In genomic region chr11:113262594-113262993, GRCh38 we compare ENCODE assay signal across 17 cellular contexts. TPM values are rescaled to one million over a fixed set of nuclear protein-coding genes. Genes with fewer than 3 reads are reported as not detected.
DNase-seq lines count a peak whose midpoint lies in the region; ATAC-seq and TF ChIP-seq lines count a peak whose summit lies in the region.
"Had no signal": no experiment of that assay in that cellular context is flagged by ENCODE, and none has a peak within 500 bp of the region (broad histone marks: within the 10 kb centered on the region; RNA-seq: fewer than 3 reads in every experiment).

No MANE protein-coding gene starts in this region.

- no peak overlapping the region for H3K4me2 ChIP-seq in neuronal stem cell (ENCODE audit: insufficient read depth, low read length, poor library complexity, severe bottlenecking)

- peak; percentile 18 for DNase-seq in activated CD4-positive, alpha-beta memory T cell treated with anti-CD3 and anti-CD28 coated beads for 36 hours
- DNase-seq in activated CD4-positive, alpha-beta memory T cell treated with anti-CD3 and anti-CD28 coated beads, Interleukin-2, amount 10 ng/mL, durations not matched to agents 7 days and 5 days, result no peak
- DNase-seq in RPMI8226 (peak; percentile 55), glutamatergic neuron (no peak), neuronal stem cell (ENCODE audit: low spot score) (no peak), HFFc6 (no peak)
- DNase-seq in stimulated activated naive B cell treated with anti-CD40 and anti-IgM and Interleukin-4, amounts not matched to agents 10 μg/mL and 1 μg/mL and 100 μg/mL, for 72 hours, result peak; percentile 21
- DNase-seq: C1 segment of cervical spinal cord, GOT3, NCI-H1105, NCI-H1694 treated with DMSO at 0.1 percent for 48 hours, NCI-H2107, NCI-H510A, NCI-H774, SHP77 treated with DMSO at 0.1 percent for 48 hours had no signal

- no peak overlapping the region for H4K8ac ChIP-seq in neuronal stem cell (ENCODE audit: low read depth, low read length)

- H2BK12ac ChIP-seq in neuronal stem cell (ENCODE audit: low read length), result no peak overlapping the region

- H2AFZ ChIP-seq in neuronal stem cell (ENCODE audit: low read length), result no peak overlapping the region

- no peak overlapping the region for H3K9ac ChIP-seq in neuronal stem cell (ENCODE audit: low read depth, low read length, poor library complexity)

- no peak overlapping the region for H3K27ac ChIP-seq in neuronal stem cell (replicated peaks; ENCODE audit: low read length)

- H3K9me3 Mint-ChIP-seq in activated CD4-positive, alpha-beta memory T cell treated with anti-CD3 and anti-CD28 coated beads for 36 hours, result no peaks in the 10 kb centered on the region
- no peaks in the 10 kb centered on the region for H3K9me3 Mint-ChIP-seq in activated CD4-positive, alpha-beta memory T cell treated with anti-CD3 and anti-CD28 coated beads, Interleukin-2, amount 10 ng/mL, durations not matched to agents 7 days and 5 days
- H3K9me3 Mint-ChIP-seq in glutamatergic neuron (ENCODE audit: unreplicated experiment), result peaks cover 13% of the 10 kb centered on the region
- H3K9me3 Mint-ChIP-seq in stimulated activated naive B cell treated with anti-CD40 and anti-IgM and Interleukin-4, amounts not matched to agents 10 μg/mL and 1 μg/mL and 100 μg/mL, for 72 hours, result no peaks in the 10 kb centered on the region
- H3K9me3 Mint-ChIP-seq in HFFc6, result peaks cover 5% of the 10 kb centered on the region; the same call in 1 of the 2 replicates

- no peak overlapping the region for H3K4me3 Mint-ChIP-seq in activated CD4-positive, alpha-beta memory T cell treated with anti-CD3 and anti-CD28 coated beads for 36 hours
- no peak overlapping the region for H3K4me3 Mint-ChIP-seq in activated CD4-positive, alpha-beta memory T cell treated with anti-CD3 and anti-CD28 coated beads, Interleukin-2, amount 10 ng/mL, durations not matched to agents 7 days and 5 days
- no peak overlapping the region for H3K4me3 Mint-ChIP-seq in glutamatergic neuron (ENCODE audit: unreplicated experiment)
- H3K4me3 Mint-ChIP-seq in stimulated activated naive B cell treated with anti-CD40 and anti-IgM and Interleukin-4, amounts not matched to agents 10 μg/mL and 1 μg/mL and 100 μg/mL, for 72 hours, result no peak overlapping the region
- H3K4me3 Mint-ChIP-seq in HFFc6, result no peak overlapping the region

- no peaks in the 10 kb centered on the region for H3K36me3 Mint-ChIP-seq in activated CD4-positive, alpha-beta memory T cell treated with anti-CD3 and anti-CD28 coated beads for 36 hours
- no peaks in the 10 kb centered on the region for H3K36me3 Mint-ChIP-seq in activated CD4-positive, alpha-beta memory T cell treated with anti-CD3 and anti-CD28 coated beads, Interleukin-2, amount 10 ng/mL, durations not matched to agents 7 days and 5 days (ENCODE audit: low read depth)
- peaks cover 21% of the 10 kb centered on the region for H3K36me3 Mint-ChIP-seq in glutamatergic neuron (ENCODE audit: unreplicated experiment)
- H3K36me3 Mint-ChIP-seq in stimulated activated naive B cell treated with anti-CD40 and anti-IgM and Interleukin-4, amounts not matched to agents 10 μg/mL and 1 μg/mL and 100 μg/mL, for 72 hours, result no peaks in the 10 kb centered on the region
- no peaks in the 10 kb centered on the region for H3K36me3 Mint-ChIP-seq in HFFc6 (ENCODE audit: low read depth)

- peak; percentile 65 to 76 for ATAC-seq in stimulated activated naive B cell treated with anti-CD40 and anti-IgM and Interleukin-4, amounts not matched to agents 10 μg/mL and 1 μg/mL and 100 μg/mL, for 72 hours (replicated peaks)
- ATAC-seq in HG02970 (IDR thresholded peaks at IDR 0.05; ENCODE audit: low FRiP score, unreplicated experiment), result no peak
- ATAC-seq: HCT116 had no signal

- no peaks in the 10 kb centered on the region for H3K79me1 ChIP-seq in neuronal stem cell (ENCODE audit: low read depth, low read length)

- TF ChIP-seq CTCF in glutamatergic neuron (IDR thresholded peaks at IDR 0.05; ENCODE audit: partially characterized antibody, unreplicated experiment) (no peak), HFFc6 (IDR thresholded peaks at IDR 0.05) (no peak)

- no peak overlapping the region for H2BK15ac ChIP-seq in neuronal stem cell (ENCODE audit: low read length)

- no peaks in the 10 kb centered on the region for H3K9me3 ChIP-seq in neuronal stem cell (replicated peaks in 1 of 2; ENCODE audit: control insufficient read depth in 2 of 2, insufficient read depth in 1 of 2, low read depth in 1 of 2, low read length in 2 of 2)

- no peak overlapping the region for H3K18ac ChIP-seq in neuronal stem cell (ENCODE audit: low read length)

- no peak overlapping the region for H3K4me3 ChIP-seq in neuronal stem cell (ENCODE audit: low read length in 2 of 2)

- no CpG with 5 or more reads among the region's 2 CpGs for WGBS in neuronal stem cell (ENCODE audit: extremely low coverage in 2 of 2, insufficient read length in 2 of 2, insufficient replicate concordance in 1 of 2), 2 donors

- H2BK5ac ChIP-seq in neuronal stem cell (ENCODE audit: low read length), result no peak overlapping the region

- intact Hi-C loops in activated CD4-positive, alpha-beta memory T cell treated with anti-CD3 and anti-CD28 coated beads for 36 hours (cut with micrococcal nuclease), result no loop called here

- H3K4me1 Mint-ChIP-seq in activated CD4-positive, alpha-beta memory T cell treated with anti-CD3 and anti-CD28 coated beads for 36 hours (ENCODE audit: low read depth), result no peaks in the 10 kb centered on the region
- H3K4me1 Mint-ChIP-seq in activated CD4-positive, alpha-beta memory T cell treated with anti-CD3 and anti-CD28 coated beads, Interleukin-2, amount 10 ng/mL, durations not matched to agents 7 days and 5 days, result peaks cover 6% of the 10 kb centered on the region
- H3K4me1 Mint-ChIP-seq in glutamatergic neuron (ENCODE audit: low read depth, unreplicated experiment) (peaks cover 42% of the 10 kb centered on the region), HFFc6 (ENCODE audit: low read depth) (no peaks in the 10 kb centered on the region; the same call in 1 of the 2 replicates)
- H3K4me1 Mint-ChIP-seq in stimulated activated naive B cell treated with anti-CD40 and anti-IgM and Interleukin-4, amounts not matched to agents 10 μg/mL and 1 μg/mL and 100 μg/mL, for 72 hours, result peaks cover 4 to 20% of the 10 kb centered on the region in 2 donors

- H3K36me3 ChIP-seq in neuronal stem cell (replicated peaks in 1 of 2; ENCODE audit: control insufficient read depth in 2 of 2, insufficient read depth in 2 of 2, low read length in 2 of 2), result peaks cover 0 to 10% of the 10 kb centered on the region in 2 donors

- no peak overlapping the region for H2AK5ac ChIP-seq in neuronal stem cell (ENCODE audit: low read depth, low read length)

- H3K14ac ChIP-seq in neuronal stem cell (ENCODE audit: low read length), result no peak overlapping the region

- CTCF ChIA-PET in activated CD4-positive, alpha-beta memory T cell treated with anti-CD3 and anti-CD28 coated beads for 36 hours (lab: Charles Lee), result interaction anchor here (0.6 kb wide), 1 partner anchor 526 kb away, joined by 6 read pairs; no protein-coding TSS in a partner anchor
- CTCF ChIA-PET in activated CD4-positive, alpha-beta memory T cell treated with anti-CD3 and anti-CD28 coated beads, Interleukin-2, amount 10 ng/mL, durations not matched to agents 7 days and 5 days (lab: Charles Lee), result no interaction called here

- no peak overlapping the region for H2BK120ac ChIP-seq in neuronal stem cell (ENCODE audit: low read depth, low read length)

- POLR2A ChIA-PET in activated CD4-positive, alpha-beta memory T cell treated with anti-CD3 and anti-CD28 coated beads for 36 hours (lab: Charles Lee), result no interaction called here
- POLR2A ChIA-PET in activated CD4-positive, alpha-beta memory T cell treated with anti-CD3 and anti-CD28 coated beads, Interleukin-2, amount 10 ng/mL, durations not matched to agents 7 days and 5 days (lab: Charles Lee), result no interaction called here

- H3K27me3 ChIP-seq in neuronal stem cell (ENCODE audit: control insufficient read depth in 3 of 3, insufficient read depth in 3 of 3, low read depth in 1 of 3, low read length in 3 of 3), result no peaks in the 10 kb centered on the region

- no peak overlapping the region for H4K91ac ChIP-seq in neuronal stem cell (ENCODE audit: low read depth, low read length, poor library complexity)

- no peaks in the 10 kb centered on the region for H3K4me1 ChIP-seq in neuronal stem cell (ENCODE audit: control insufficient read depth in 2 of 2, insufficient read depth in 1 of 2, low read depth in 1 of 2, low read length in 2 of 2)

- peaks cover 2% of the 10 kb centered on the region for H3K27me3 Mint-ChIP-seq in activated CD4-positive, alpha-beta memory T cell treated with anti-CD3 and anti-CD28 coated beads for 36 hours
- peaks cover 5% of the 10 kb centered on the region for H3K27me3 Mint-ChIP-seq in activated CD4-positive, alpha-beta memory T cell treated with anti-CD3 and anti-CD28 coated beads, Interleukin-2, amount 10 ng/mL, durations not matched to agents 7 days and 5 days
- peaks cover 10% of the 10 kb centered on the region for H3K27me3 Mint-ChIP-seq in glutamatergic neuron (ENCODE audit: unreplicated experiment)
- H3K27me3 Mint-ChIP-seq in stimulated activated naive B cell treated with anti-CD40 and anti-IgM and Interleukin-4, amounts not matched to agents 10 μg/mL and 1 μg/mL and 100 μg/mL, for 72 hours, result peaks cover 18% of the 10 kb centered on the region in 2 donors
- H3K27me3 Mint-ChIP-seq in HFFc6 (ENCODE audit: insufficient read depth), result peaks cover 2% of the 10 kb centered on the region

- no peak overlapping the region for H3K4ac ChIP-seq in neuronal stem cell (ENCODE audit: low read length)

- H3K23ac ChIP-seq in neuronal stem cell (ENCODE audit: low read depth, low read length, poor library complexity), result no peak overlapping the region

- no peak overlapping the region for H3K27ac Mint-ChIP-seq in activated CD4-positive, alpha-beta memory T cell treated with anti-CD3 and anti-CD28 coated beads for 36 hours
- no peak overlapping the region for H3K27ac Mint-ChIP-seq in activated CD4-positive, alpha-beta memory T cell treated with anti-CD3 and anti-CD28 coated beads, Interleukin-2, amount 10 ng/mL, durations not matched to agents 7 days and 5 days
- H3K27ac Mint-ChIP-seq in glutamatergic neuron (ENCODE audit: unreplicated experiment) (peak overlapping the region; percentile 73), HFFc6 (no peak overlapping the region)
- H3K27ac Mint-ChIP-seq in stimulated activated naive B cell treated with anti-CD40 and anti-IgM and Interleukin-4, amounts not matched to agents 10 μg/mL and 1 μg/mL and 100 μg/mL, for 72 hours, result peak overlapping the region; percentile 1

RNA-seq across cellular contexts. Expression of gene TTC12, which starts 51.8 kb away (rescaled TPM):
- total RNA-seq in activated CD4-positive, alpha-beta memory T cell treated with anti-CD3 and anti-CD28 coated beads for 36 hours, result 1 to 10 TPM; 7.4 to 8.9 TPM
- total RNA-seq in activated CD4-positive, alpha-beta memory T cell treated with anti-CD3 and anti-CD28 coated beads, Interleukin-2, amount 10 ng/mL, durations not matched to agents 7 days and 5 days, result 10 to 100 TPM; 11.9 to 13.5 TPM
- total RNA-seq in glutamatergic neuron (ENCODE audit: unreplicated experiment), result 9.2 TPM
- 14.7 TPM for polyA plus RNA-seq in neuronal stem cell (2013, experiment 1 of 2)
- polyA plus RNA-seq in neuronal stem cell (2013, experiment 2 of 2), result 14.2 TPM
- total RNA-seq in HFFc6 (2021; fragmentation: NEBNext Ultra II Directional; extraction: Animal tissue kit (Norgen Biotek cat#: 25700)), result 10 to 100 TPM in 2 of 6 experiments, 1 to 10 TPM in 4; 7.4 to 11.4 (median 9.5) TPM

Comparison
In these comparisons a context has a peak if more than half of its experiments do, and no peak if none do; other contexts are left out.
1. DNase-seq: peak in activated CD4-positive, alpha-beta memory T cell treated with anti-CD3 and anti-CD28 coated beads for 36 hours (single experiment), RPMI8226 (single experiment) and stimulated activated naive B cell treated with anti-CD40 and anti-IgM and Interleukin-4, amounts not matched to agents 10 μg/mL and 1 μg/mL and 100 μg/mL, for 72 hours (single experiment); none in activated CD4-positive, alpha-beta memory T cell treated with anti-CD3 and anti-CD28 coated beads, Interleukin-2, amount 10 ng/mL, durations not matched to agents 7 days and 5 days (single experiment), glutamatergic neuron (single experiment), neuronal stem cell (single experiment) and HFFc6 (single experiment).
2. H3K27ac Mint-ChIP-seq: peak in glutamatergic neuron (single experiment) and stimulated activated naive B cell treated with anti-CD40 and anti-IgM and Interleukin-4, amounts not matched to agents 10 μg/mL and 1 μg/mL and 100 μg/mL, for 72 hours (single experiment); none in activated CD4-positive, alpha-beta memory T cell treated with anti-CD3 and anti-CD28 coated beads for 36 hours (single experiment), activated CD4-positive, alpha-beta memory T cell treated with anti-CD3 and anti-CD28 coated beads, Interleukin-2, amount 10 ng/mL, durations not matched to agents 7 days and 5 days (single experiment) and HFFc6 (single experiment).